In genomic region chr7:15832996-15833395, GRCh38 we compare ENCODE assay signal across 13 cellular contexts.
DNase-seq lines count a peak whose midpoint lies in the region; ATAC-seq and TF ChIP-seq lines count a peak whose summit lies in the region.
"Had no signal": no experiment of that assay in that cellular context is flagged by ENCODE, and none has a peak within 500 bp of the region (broad histone marks: within the 10 kb centered on the region; RNA-seq: fewer than 3 reads in every experiment).

No MANE protein-coding gene starts in this region.

- H3K27ac ChIP-seq in 22Rv1 (peak overlapping the region; percentile 26; the same call in 1 of the 2 replicates), right atrium auricular region (peak overlapping the region; percentile 13 to 40)
- H3K27ac ChIP-seq: brain microvascular endothelial cell had no signal

- DNase-seq in LoVo (ENCODE audit: low spot score) = peak; percentile 32
- DNase-seq in astrocyte of the hippocampus (ENCODE audit: low read depth, low spot score) = peak; percentile 41
- DNase-seq in right atrium auricular region (ENCODE audit: low spot score) = peak; percentile 65
- DNase-seq in NCI-H524 treated with DMSO at 0.1 percent for 48 hours (lab: John Stamatoyannopoulos, UW) = no peak
- DNase-seq in anterior cingulate cortex (lab: John Stamatoyannopoulos, UW) = no peak
- DNase-seq: activated CD4-positive, alpha-beta T cell treated with anti-CD3 and anti-CD28 coated beads, Interleukin-2, amount 50 U/mL, for 48 hours; brain microvascular endothelial cell; midbrain; posterior cingulate gyrus; T-helper 9 cell had no signal

- no peaks in the 10 kb centered on the region for H3K9me3 ChIP-seq in right atrium auricular region

- no peaks in the 10 kb centered on the region for H3K36me3 ChIP-seq in right atrium auricular region
- H3K36me3 ChIP-seq: brain microvascular endothelial cell had no signal

- no peak overlapping the region for H3K4me3 ChIP-seq in right atrium auricular region

- peaks cover 0 to 22% of the 10 kb centered on the region in 2 donors for H3K4me1 ChIP-seq in right atrium auricular region

- TF ChIP-seq CTCF in 22Rv1 (IDR thresholded peaks at IDR 0.05) = no peak
- TF ChIP-seq CTCF in right atrium auricular region (IDR thresholded peaks at IDR 0.05) = no peak

- no peak for ATAC-seq in HG03565 (IDR thresholded peaks at IDR 0.05; ENCODE audit: unreplicated experiment)
- no peak for ATAC-seq in HG03196 (IDR thresholded peaks at IDR 0.05; ENCODE audit: unreplicated experiment)

- H3K27me3 ChIP-seq in right atrium auricular region = no peaks in the 10 kb centered on the region
- H3K27me3 ChIP-seq: brain microvascular endothelial cell had no signal

Comparison
In these comparisons a context has a peak if more than half of its experiments do, and no peak if none do; other contexts are left out.
1. DNase-seq: peak in LoVo (single experiment), astrocyte of the hippocampus (single experiment) and right atrium auricular region (single experiment); none in NCI-H524 treated with DMSO at 0.1 percent for 48 hours (single experiment) and anterior cingulate cortex (0 of 58).